In genomic region chr9:130073373-130073772, GRCh38 we compare ENCODE assay signal across 14 cellular contexts. TPM values are rescaled to one million over a fixed set of nuclear protein-coding genes. Genes with fewer than 3 reads are reported as not detected.
DNase-seq lines count a peak whose midpoint lies in the region; ATAC-seq, FAIRE-seq and TF ChIP-seq lines count a peak whose summit lies in the region.
"Had no signal": no experiment of that assay in that cellular context is flagged by ENCODE, and none has a peak within 500 bp of the region (broad histone marks: within the 10 kb centered on the region; RNA-seq: fewer than 3 reads in every experiment).

No MANE protein-coding gene starts in this region.

- no peak overlapping the region for H3K4me3 ChIP-seq in H7 (ENCODE audit: insufficient read depth, low read depth, low read length)
- H3K4me3 ChIP-seq in GM12878, result peak overlapping the region; percentile 37; the same call in 1 of the 2 replicates
- H3K4me3 ChIP-seq in hepatocyte, result no peak overlapping the region
- H3K4me3 ChIP-seq in smooth muscle cell, result no peak overlapping the region

- no peaks in the 10 kb centered on the region for H3K9me2 ChIP-seq in hepatocyte (replicated peaks; ENCODE audit: insufficient read depth)

- peak overlapping the region; percentile 89 for H3K27ac ChIP-seq in GM12878 (ENCODE audit: control insufficient read depth, insufficient read depth)
- H3K27ac ChIP-seq in hepatocyte, result peak overlapping the region; percentile 84
- peak overlapping the region; percentile 98 for H3K27ac ChIP-seq in smooth muscle cell (ENCODE audit: low read depth)
- H3K27ac ChIP-seq: VCaP had no signal

- H3F3A ChIP-seq in smooth muscle cell (ENCODE audit: low read depth), result no peaks in the 10 kb centered on the region

- H3K4me1 ChIP-seq in GM12878 (ENCODE audit: control insufficient read depth, insufficient read depth, low read length) (peaks cover 19% of the 10 kb centered on the region), hepatocyte (ENCODE audit: insufficient read depth) (peaks cover 18% of the 10 kb centered on the region), smooth muscle cell (ENCODE audit: low read depth) (peaks cover 11% of the 10 kb centered on the region)

- H3K79me2 ChIP-seq in GM12878 (ENCODE audit: control insufficient read depth, insufficient read depth, low read length) (peaks cover 53% of the 10 kb centered on the region), hepatocyte (peaks cover 72% of the 10 kb centered on the region), smooth muscle cell (ENCODE audit: low read depth) (peaks cover 68% of the 10 kb centered on the region)

- FAIRE-seq in GM12878 (lab: Jason Lieb, UNC), result no peak
- FAIRE-seq: H54, keratinocyte had no signal

- TF ChIP-seq CTCF in GM12878 (IDR thresholded peaks at IDR 0.05 in 2 of 3, conservative IDR thresholded peaks at IDR 0.05 in 1 of 3; ENCODE audit: control insufficient read depth in 2 of 3, extremely low read depth in 1 of 3, insufficient read depth in 1 of 3, low read depth in 3 of 3, low read length in 3 of 3) (no peak), hepatocyte (IDR thresholded peaks at IDR 0.05; ENCODE audit: poor library complexity) (no peak), smooth muscle cell (IDR thresholded peaks at IDR 0.05; ENCODE audit: borderline replicate concordance, insufficient read depth, poor library complexity, severe bottlenecking) (no peak)

- H4K20me1 ChIP-seq in GM12878 (ENCODE audit: control insufficient read depth, insufficient read depth) (no peaks in the 10 kb centered on the region; the same call in 1 of the 2 replicates), hepatocyte (ENCODE audit: insufficient read depth, poor library complexity, severe bottlenecking) (peaks cover 26% of the 10 kb centered on the region), smooth muscle cell (ENCODE audit: low read depth) (peaks cover 72% of the 10 kb centered on the region)

- in situ Hi-C loops in GM12878 (cut with MboI), result no loop called here

- no peaks in the 10 kb centered on the region for H3K9me3 ChIP-seq in GM12878 (replicated peaks; ENCODE audit: control insufficient read depth, insufficient read depth, low read length)
- no peaks in the 10 kb centered on the region for H3K9me3 ChIP-seq in hepatocyte (ENCODE audit: low read depth)
- no peaks in the 10 kb centered on the region for H3K9me3 ChIP-seq in smooth muscle cell (replicated peaks; ENCODE audit: low read depth)

- CTCF ChIA-PET in GM12878 (lab: Yijun Ruan, JAX), result interaction anchor here (2.3 kb wide), 1 partner anchor 188 kb away, joined by 9 read pairs; no protein-coding TSS in a partner anchor

- H3K36me3 ChIP-seq in H7 (replicated peaks; ENCODE audit: control insufficient read depth, insufficient read depth, low read length) (peaks cover 11% of the 10 kb centered on the region), GM12878 (ENCODE audit: control insufficient read depth in 2 of 2, insufficient read depth in 2 of 2, low read length in 1 of 2) (peaks cover 3 to 8% of the 10 kb centered on the region in 2 experiments), hepatocyte (replicated peaks; ENCODE audit: insufficient read depth, low read depth) (no peaks in the 10 kb centered on the region), smooth muscle cell (ENCODE audit: low read depth) (peaks cover 14% of the 10 kb centered on the region)

- peak overlapping the region; percentile 32 for H3K4me2 ChIP-seq in GM12878 (ENCODE audit: control insufficient read depth, insufficient read depth)
- H3K4me2 ChIP-seq in hepatocyte, result peak overlapping the region; percentile 50
- H3K4me2 ChIP-seq in smooth muscle cell, result peak overlapping the region; percentile 75

- DNase-seq in H7, result peak; percentile 45
- DNase-seq in GM12878 (ENCODE audit: low read depth, low spot score), result no peak
- DNase-seq in hepatocyte (ENCODE audit: low spot score), result peak; percentile 69
- peak; percentile 4 for DNase-seq in smooth muscle cell (lab: John Stamatoyannopoulos, UW; ENCODE audit: unreplicated experiment)
- DNase-seq in GM19238 (ENCODE audit: insufficient read length, low spot score), result no peak
- no peak for DNase-seq in SKM-1 (lab: John Stamatoyannopoulos, UW; ENCODE audit: unreplicated experiment)
- no peak for DNase-seq in NCI-H1105 treated with DMSO at 0.1 percent for 48 hours (lab: John Stamatoyannopoulos, UW)
- DNase-seq: effector CD4-positive, alpha-beta T cell; NCI-H146 had no signal

- H3K27me3 ChIP-seq in H7 (ENCODE audit: control insufficient read depth, insufficient read depth, low read length) (no peaks in the 10 kb centered on the region), GM12878 (replicated peaks in 1 of 2; ENCODE audit: control insufficient read depth in 2 of 2, insufficient read depth in 2 of 2, low read length in 1 of 2) (no peaks in the 10 kb centered on the region), hepatocyte (no peaks in the 10 kb centered on the region), smooth muscle cell (ENCODE audit: low read depth) (no peaks in the 10 kb centered on the region)

- POLR2A ChIA-PET in GM12878 (lab: Charles Lee), result no interaction called here

- peak; percentile 30 for ATAC-seq in GM12878
- ATAC-seq in HG03520 (IDR thresholded peaks at IDR 0.05; ENCODE audit: unreplicated experiment), result no peak
- ATAC-seq: sciatic nerve had no signal

- 8% methylated on average over 2 of the region's 2 CpGs for WGBS in GM12878 (ENCODE audit: insufficient coverage, insufficient replicate concordance, low lambda C conversion rate, missing lambda C conversion rate)
- 10% methylated on average over 2 of the region's 2 CpGs for WGBS in hepatocyte (ENCODE audit: low lambda C conversion rate, missing lambda C conversion rate)
- 4% methylated on average over 2 of the region's 2 CpGs for WGBS in smooth muscle cell (ENCODE audit: low lambda C conversion rate)

- BruUV-seq in GM12878 (replicated peaks; lab: Mats Ljungman, UMichigan), result no TSS peak

- H3K9ac ChIP-seq in GM12878 (ENCODE audit: control insufficient read depth, insufficient read depth, low read length) (peak overlapping the region; percentile 11; the same call in 1 of the 2 replicates), smooth muscle cell (ENCODE audit: low read depth) (peak overlapping the region; percentile 89)

- intact Hi-C loops in GM12878 (cut with micrococcal nuclease; ENCODE audit: unreplicated experiment), result no loop called here

- RAD21 ChIA-PET in GM12878 (lab: Charles Lee; ENCODE audit: unreplicated experiment), result no interaction called here

- no peak for TF ChIP-seq POLR2A in GM12878 (IDR thresholded peaks at IDR 0.05; ENCODE audit: low read depth, low read length)

- H2AFZ ChIP-seq in GM12878 (ENCODE audit: control insufficient read depth, low read depth, low read length) (no peak overlapping the region), hepatocyte (no peak overlapping the region), smooth muscle cell (ENCODE audit: low read depth) (no peak overlapping the region)

- no peak for TF ChIP-seq EP300 in GM12878 (IDR thresholded peaks at IDR 0.05; ENCODE audit: borderline replicate concordance in 1 of 2, control insufficient read depth in 1 of 2, low read depth in 2 of 2, low read length in 2 of 2)

- SMC1A ChIA-PET in GM12878 (lab: Charles Lee; ENCODE audit: uncharacterized antibody, unreplicated experiment), result interaction anchor here (1.8 kb wide), 1 partner anchor 29 kb away, joined by 6 read pairs; no protein-coding TSS in a partner anchor

- no peak for TF ChIP-seq RAD21 in GM12878 (IDR thresholded peaks at IDR 0.05; ENCODE audit: insufficient read depth, low read depth, low read length)

RNA-seq across cellular contexts. Expression of gene GPR107, which starts 19.7 kb away (rescaled TPM):
- total RNA-seq in H7 (2014; rRNA removed; shearing (Covaris generic)), result 13.0 and 18.0 TPM in 2 replicates
- 50.0 and 61.3 TPM in 2 replicates for total RNA-seq in GM12878 (2013; cell fraction: nucleolus; rRNA removed)
- total RNA-seq in GM12878 (2014; rRNA removed), result 10.1 and 10.3 TPM in 2 replicates
- 9.9 and 10.0 TPM in 2 replicates for total RNA-seq in GM12878 (2014; rRNA removed; fragmentation: Illumina TruSeq; extraction: Trizol)
- total RNA-seq in GM12878 (2021), result 14.9 and 16.6 TPM in 2 replicates
- polyA plus RNA-seq in GM12878 (2011; ENCODE audit: low read depth), result 10.6 TPM
- polyA plus RNA-seq in GM12878 (2011; rRNA removed), result 21.4 and 23.2 TPM in 2 replicates
- 11.0 and 12.5 TPM in 2 replicates for polyA plus RNA-seq in GM12878 (2011; cell fraction: cytosol; rRNA removed)
- polyA plus RNA-seq in GM12878 (2011; cell fraction: nucleus; rRNA removed), result 19.9 and 23.2 TPM in 2 replicates
- 14.5 and 22.9 TPM in 2 replicates for polyA plus RNA-seq in GM12878 (2012)
- 13.2 and 14.0 TPM in 2 replicates for polyA plus RNA-seq in GM12878 (2014; fragmentation: Illumina TruSeq; extraction: Trizol)
- 1 to 10 TPM; 2.7 to 2.9 TPM for polyA plus RNA-seq in GM12878 (2014; fragmentation: Nextera tagmentation; extraction: Ambion mirVana)
- polyA plus RNA-seq in GM12878 (2014; rRNA removed), result 10.0 and 11.2 TPM in 2 replicates
- 10 to 100 TPM in 1 of 2 experiments, 1 to 10 TPM in 1; 6.3 to 10.9 TPM for polyA plus RNA-seq in GM12878 (2016; fragmentation: Nextera tagmentation; extraction: Ambion mirVana)
- 22.1 and 23.7 TPM in 2 replicates for polyA minus RNA-seq in GM12878 (2011; rRNA and poly(A)+ RNA removed)
- 7.4 and 18.3 TPM in 2 replicates for polyA minus RNA-seq in GM12878 (2011; cell fraction: cytosol; rRNA and poly(A)+ RNA removed)
- 10.5 and 20.3 TPM in 2 replicates for polyA minus RNA-seq in GM12878 (2011; cell fraction: nucleus; rRNA and poly(A)+ RNA removed)
- total RNA-seq in hepatocyte, result 23.5 and 25.6 TPM in 2 replicates
- polyA plus RNA-seq in hepatocyte, result 10.6 and 10.7 TPM in 2 replicates
- 42.7 and 42.9 TPM in 2 replicates for total RNA-seq in smooth muscle cell
- 16.2 and 19.1 TPM in 2 replicates for polyA plus RNA-seq in smooth muscle cell

RNA-seq across cellular contexts. Expression of gene FNBP1, which starts 30.4 kb away (rescaled TPM):
- 16.0 and 19.6 TPM in 2 replicates for total RNA-seq in H7 (2014; rRNA removed; shearing (Covaris generic))
- 1,139 and 1,239 TPM in 2 replicates for total RNA-seq in GM12878 (2013; cell fraction: nucleolus; rRNA removed)
- 167 and 204 TPM in 2 replicates for total RNA-seq in GM12878 (2014; rRNA removed)
- 277 and 283 TPM in 2 replicates for total RNA-seq in GM12878 (2014; rRNA removed; fragmentation: Illumina TruSeq; extraction: Trizol)
- total RNA-seq in GM12878 (2021), result 353 and 356 TPM in 2 replicates
- polyA plus RNA-seq in GM12878 (2011; ENCODE audit: low read depth), result 193 TPM
- 188 and 268 TPM in 2 replicates for polyA plus RNA-seq in GM12878 (2011; rRNA removed)
- polyA plus RNA-seq in GM12878 (2011; cell fraction: cytosol; rRNA removed), result 82.5 and 118 TPM in 2 replicates
- polyA plus RNA-seq in GM12878 (2011; cell fraction: nucleus; rRNA removed), result 111 and 142 TPM in 2 replicates
- polyA plus RNA-seq in GM12878 (2012), result 288 and 297 TPM in 2 replicates
- 258 and 290 TPM in 2 replicates for polyA plus RNA-seq in GM12878 (2014; fragmentation: Illumina TruSeq; extraction: Trizol)
- polyA plus RNA-seq in GM12878 (2014; fragmentation: Nextera tagmentation; extraction: Ambion mirVana), result 10 to 100 TPM; 64.5 to 80.5 TPM
- 180 and 208 TPM in 2 replicates for polyA plus RNA-seq in GM12878 (2014; rRNA removed)
- polyA plus RNA-seq in GM12878 (2016; fragmentation: Nextera tagmentation; extraction: Ambion mirVana), result 100 to 1,000 TPM; 165 to 170 TPM
- 163 and 327 TPM in 2 replicates for polyA minus RNA-seq in GM12878 (2011; rRNA and poly(A)+ RNA removed)
- polyA minus RNA-seq in GM12878 (2011; cell fraction: cytosol; rRNA and poly(A)+ RNA removed), result 124 and 136 TPM in 2 replicates
- polyA minus RNA-seq in GM12878 (2011; cell fraction: nucleus; rRNA and poly(A)+ RNA removed), result 73.0 and 135 TPM in 2 replicates
- 16.4 and 19.5 TPM in 2 replicates for total RNA-seq in hepatocyte
- 21.0 and 24.6 TPM in 2 replicates for polyA plus RNA-seq in hepatocyte
- total RNA-seq in smooth muscle cell, result 17.2 and 23.8 TPM in 2 replicates
- polyA plus RNA-seq in smooth muscle cell, result 17.1 and 25.4 TPM in 2 replicates

Comparison
In these comparisons a context has a peak if more than half of its experiments do, and no peak if none do; other contexts are left out.
1. DNase-seq: peak in H7 (single experiment), hepatocyte (single experiment) and smooth muscle cell (single experiment); none in GM12878 (single experiment), GM19238 (single experiment), SKM-1 (single experiment) and NCI-H1105 treated with DMSO at 0.1 percent for 48 hours (single experiment).
2. Peak in every context shown above with its lines, with median percentiles within 50 percentile points of each other: H3K27ac ChIP-seq and H3K4me2 ChIP-seq.